In the genomic region with DNA sequence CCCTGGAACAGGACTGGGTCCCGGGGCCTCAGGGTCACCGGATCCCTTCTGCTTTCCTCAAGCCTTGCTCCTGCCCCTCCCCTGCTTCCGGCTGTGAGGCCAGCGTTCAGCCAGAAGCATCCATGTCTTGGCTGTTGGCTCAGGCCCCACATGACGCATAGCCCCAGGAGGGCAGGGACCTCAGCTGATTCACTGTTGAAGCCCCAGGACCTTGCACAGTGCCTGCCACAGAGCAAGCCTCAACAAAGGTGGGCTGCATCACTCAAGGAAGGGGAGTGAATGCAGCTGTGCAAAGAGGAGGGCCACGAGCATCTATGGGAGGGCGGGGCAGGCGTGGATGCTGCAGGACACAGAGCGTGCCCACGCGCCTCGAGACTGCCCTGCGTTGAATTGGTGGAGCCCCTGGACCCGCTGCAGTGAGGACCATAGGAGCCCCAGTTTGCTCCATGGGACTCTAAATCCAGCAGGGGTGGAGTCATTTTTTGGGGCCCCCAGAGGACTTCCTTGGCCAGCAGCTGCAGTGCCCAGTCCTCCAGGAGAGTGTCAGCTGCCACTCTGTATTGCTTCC, we compare ENCODE assay signal across 8 cellular contexts. TPM values are rescaled to one million over a fixed set of nuclear protein-coding genes. Genes with fewer than 3 reads are reported as not detected.
DNase-seq lines count a peak whose midpoint lies in the region; ATAC-seq lines count a peak whose summit lies in the region.

No MANE protein-coding gene starts in this region.

- no peak overlapping the region for H3K27ac Mint-ChIP-seq in activated naive CD4-positive, alpha-beta T cell treated with anti-CD3 and anti-CD28 coated beads for 36 hours
- no peak overlapping the region for H3K27ac Mint-ChIP-seq in activated T-helper 1 cell treated with anti-CD3 and anti-CD28 coated beads, Interleukin-12 subunit alpha, Interleukin-12 subunit beta, Interleukin-2, Interleukin-4 antibody, amounts not matched to agents 30 ng/mL and 10 ng/mL and 1 ng/mL, durations not matched to agents 14 hours and 24 hours and 36 hours
- no peak overlapping the region for H3K27ac Mint-ChIP-seq in stimulated activated naive B cell treated with anti-CD40 and anti-IgM and Interleukin-4, amounts not matched to agents 10 μg/mL and 1 μg/mL and 100 μg/mL, for 72 hours

- H3K27me3 Mint-ChIP-seq in activated naive CD4-positive, alpha-beta T cell treated with anti-CD3 and anti-CD28 coated beads for 36 hours (ENCODE audit: low read depth): peaks cover 25% of the 10 kb centered on the region
- H3K27me3 Mint-ChIP-seq in activated T-helper 1 cell treated with anti-CD3 and anti-CD28 coated beads, Interleukin-12 subunit alpha, Interleukin-12 subunit beta, Interleukin-2, Interleukin-4 antibody, amounts not matched to agents 30 ng/mL and 10 ng/mL and 1 ng/mL, durations not matched to agents 14 hours and 24 hours and 36 hours (ENCODE audit: insufficient read depth): peaks cover 9% of the 10 kb centered on the region
- peaks cover 28 to 49% of the 10 kb centered on the region in 2 donors for H3K27me3 Mint-ChIP-seq in stimulated activated naive B cell treated with anti-CD40 and anti-IgM and Interleukin-4, amounts not matched to agents 10 μg/mL and 1 μg/mL and 100 μg/mL, for 72 hours

- DNase-seq in activated naive CD4-positive, alpha-beta T cell treated with anti-CD3 and anti-CD28 coated beads for 36 hours: peak; percentile 35
- no peak for DNase-seq in activated naive CD4-positive, alpha-beta T cell treated with anti-CD3 and anti-CD28 coated beads, Interleukin-2, amount 50 U/mL, for 16 hours
- DNase-seq in activated T-helper 1 cell treated with anti-CD3 and anti-CD28 coated beads, Interleukin-12 subunit alpha, Interleukin-12 subunit beta, Interleukin-2, Interleukin-4 antibody, amounts not matched to agents 30 ng/mL and 10 ng/mL and 1 ng/mL, durations not matched to agents 14 hours and 24 hours and 36 hours (ENCODE audit: low spot score): no peak
- DNase-seq in stimulated activated naive B cell treated with anti-CD40 and anti-IgM and Interleukin-4, amounts not matched to agents 10 μg/mL and 1 μg/mL and 100 μg/mL, for 72 hours: no peak
- DNase-seq in DMS 273 (lab: John Stamatoyannopoulos, UW; ENCODE audit: unreplicated experiment): no peak
- DNase-seq in NCI-H2107 treated with DMSO at 0.1 percent for 48 hours (lab: John Stamatoyannopoulos, UW; ENCODE audit: unreplicated experiment): no peak
- DNase-seq in G401 (ENCODE audit: low spot score): no peak

- H3K36me3 Mint-ChIP-seq in activated naive CD4-positive, alpha-beta T cell treated with anti-CD3 and anti-CD28 coated beads for 36 hours (ENCODE audit: low read depth): no peaks in the 10 kb centered on the region
- no peaks in the 10 kb centered on the region for H3K36me3 Mint-ChIP-seq in activated T-helper 1 cell treated with anti-CD3 and anti-CD28 coated beads, Interleukin-12 subunit alpha, Interleukin-12 subunit beta, Interleukin-2, Interleukin-4 antibody, amounts not matched to agents 30 ng/mL and 10 ng/mL and 1 ng/mL, durations not matched to agents 14 hours and 24 hours and 36 hours (ENCODE audit: low read depth)
- no peaks in the 10 kb centered on the region for H3K36me3 Mint-ChIP-seq in stimulated activated naive B cell treated with anti-CD40 and anti-IgM and Interleukin-4, amounts not matched to agents 10 μg/mL and 1 μg/mL and 100 μg/mL, for 72 hours

- H3K36me3 ChIP-seq in iPS-15b (ENCODE audit: control insufficient read depth, insufficient read depth, low read length): no peaks in the 10 kb centered on the region

- H3K9me3 ChIP-seq in iPS-15b (ENCODE audit: control insufficient read depth, insufficient read depth, low read length): peaks cover 8% of the 10 kb centered on the region

- H3K4me3 ChIP-seq in iPS-15b (ENCODE audit: low read depth, low read length): peak overlapping the region; percentile 37

- H3K27me3 ChIP-seq in iPS-15b (ENCODE audit: control insufficient read depth, insufficient read depth, low read length): peaks cover 2% of the 10 kb centered on the region

- peaks cover 18% of the 10 kb centered on the region for H3K4me1 Mint-ChIP-seq in activated naive CD4-positive, alpha-beta T cell treated with anti-CD3 and anti-CD28 coated beads for 36 hours (ENCODE audit: low read depth)
- peaks cover 9% of the 10 kb centered on the region for H3K4me1 Mint-ChIP-seq in activated T-helper 1 cell treated with anti-CD3 and anti-CD28 coated beads, Interleukin-12 subunit alpha, Interleukin-12 subunit beta, Interleukin-2, Interleukin-4 antibody, amounts not matched to agents 30 ng/mL and 10 ng/mL and 1 ng/mL, durations not matched to agents 14 hours and 24 hours and 36 hours (ENCODE audit: low read depth)
- H3K4me1 Mint-ChIP-seq in stimulated activated naive B cell treated with anti-CD40 and anti-IgM and Interleukin-4, amounts not matched to agents 10 μg/mL and 1 μg/mL and 100 μg/mL, for 72 hours: peaks cover 11 to 22% of the 10 kb centered on the region in 2 donors

- CTCF ChIA-PET in activated naive CD4-positive, alpha-beta T cell treated with anti-CD3 and anti-CD28 coated beads for 36 hours (lab: Charles Lee): interaction anchor here (0.6 to 8.2 kb wide), 6 partner anchors 20 to 166 kb away, joined by 3 to 92 read pairs (median 26); a partner anchor contains a TSS

- in situ Hi-C loops in G401 (cut with HindIII; ENCODE audit: low sequenced_read_pairs): no loop called here

- no peak overlapping the region for H3K9ac ChIP-seq in iPS-15b (ENCODE audit: low read depth, low read length)

- peak overlapping the region; percentile 68 for H3K4me3 Mint-ChIP-seq in activated naive CD4-positive, alpha-beta T cell treated with anti-CD3 and anti-CD28 coated beads for 36 hours
- H3K4me3 Mint-ChIP-seq in activated T-helper 1 cell treated with anti-CD3 and anti-CD28 coated beads, Interleukin-12 subunit alpha, Interleukin-12 subunit beta, Interleukin-2, Interleukin-4 antibody, amounts not matched to agents 30 ng/mL and 10 ng/mL and 1 ng/mL, durations not matched to agents 14 hours and 24 hours and 36 hours: peak overlapping the region; percentile 75
- H3K4me3 Mint-ChIP-seq in stimulated activated naive B cell treated with anti-CD40 and anti-IgM and Interleukin-4, amounts not matched to agents 10 μg/mL and 1 μg/mL and 100 μg/mL, for 72 hours: peak overlapping the region; percentile 52 to 72

- no peaks in the 10 kb centered on the region for H3K9me3 Mint-ChIP-seq in activated naive CD4-positive, alpha-beta T cell treated with anti-CD3 and anti-CD28 coated beads for 36 hours
- no peaks in the 10 kb centered on the region for H3K9me3 Mint-ChIP-seq in activated T-helper 1 cell treated with anti-CD3 and anti-CD28 coated beads, Interleukin-12 subunit alpha, Interleukin-12 subunit beta, Interleukin-2, Interleukin-4 antibody, amounts not matched to agents 30 ng/mL and 10 ng/mL and 1 ng/mL, durations not matched to agents 14 hours and 24 hours and 36 hours
- H3K9me3 Mint-ChIP-seq in stimulated activated naive B cell treated with anti-CD40 and anti-IgM and Interleukin-4, amounts not matched to agents 10 μg/mL and 1 μg/mL and 100 μg/mL, for 72 hours: no peaks in the 10 kb centered on the region

- ATAC-seq in stimulated activated naive B cell treated with anti-CD40 and anti-IgM and Interleukin-4, amounts not matched to agents 10 μg/mL and 1 μg/mL and 100 μg/mL, for 72 hours (replicated peaks): peak; percentile 39 to 49

- H3K4me1 ChIP-seq in iPS-15b (ENCODE audit: control insufficient read depth, insufficient read depth, low read length): peaks cover 7% of the 10 kb centered on the region

- intact Hi-C loops in activated naive CD4-positive, alpha-beta T cell treated with anti-CD3 and anti-CD28 coated beads for 36 hours (cut with micrococcal nuclease): loop anchor here (1.0 to 2.0 kb wide), 3 partner anchors 29 to 67 kb away; a partner anchor contains a TSS
- intact Hi-C loops in activated T-helper 1 cell treated with anti-CD3 and anti-CD28 coated beads, Interleukin-12 subunit alpha, Interleukin-12 subunit beta, Interleukin-2, Interleukin-4 antibody, amounts not matched to agents 30 ng/mL and 10 ng/mL and 1 ng/mL, durations not matched to agents 14 hours and 24 hours and 36 hours (cut with micrococcal nuclease): loop anchor here (1.0 to 2.0 kb wide), 3 partner anchors 29 to 269 kb away; a partner anchor contains a TSS

RNA-seq across cellular contexts. Expression of a gene that starts 28.2 kb away (rescaled TPM):
- 10 to 100 TPM; 17.9 to 19.3 TPM for total RNA-seq in activated naive CD4-positive, alpha-beta T cell treated with anti-CD3 and anti-CD28 coated beads for 36 hours
- 18.0 and 20.6 TPM in 2 replicates for total RNA-seq in activated T-helper 1 cell treated with anti-CD3 and anti-CD28 coated beads, Interleukin-12 subunit alpha, Interleukin-12 subunit beta, Interleukin-2, Interleukin-4 antibody, amounts not matched to agents 30 ng/mL and 10 ng/mL and 1 ng/mL, durations not matched to agents 14 hours and 24 hours and 36 hours
- total RNA-seq in G401 (2014; rRNA removed; shearing (Covaris generic)): 12.2 and 14.5 TPM in 2 replicates

RNA-seq across cellular contexts. Expression of a gene that starts 32.7 kb away (rescaled TPM):
- total RNA-seq in activated naive CD4-positive, alpha-beta T cell treated with anti-CD3 and anti-CD28 coated beads for 36 hours: not detected
- total RNA-seq in activated T-helper 1 cell treated with anti-CD3 and anti-CD28 coated beads, Interleukin-12 subunit alpha, Interleukin-12 subunit beta, Interleukin-2, Interleukin-4 antibody, amounts not matched to agents 30 ng/mL and 10 ng/mL and 1 ng/mL, durations not matched to agents 14 hours and 24 hours and 36 hours: not detected in 2 replicates
- 6.3 and 11.2 TPM in 2 replicates for total RNA-seq in G401 (2014; rRNA removed; shearing (Covaris generic))

RNA-seq across cellular contexts. Expression of a gene that starts 58.7 kb away (rescaled TPM):
- total RNA-seq in activated naive CD4-positive, alpha-beta T cell treated with anti-CD3 and anti-CD28 coated beads for 36 hours: under 1 TPM; 0.67 to 0.81 TPM
- total RNA-seq in activated T-helper 1 cell treated with anti-CD3 and anti-CD28 coated beads, Interleukin-12 subunit alpha, Interleukin-12 subunit beta, Interleukin-2, Interleukin-4 antibody, amounts not matched to agents 30 ng/mL and 10 ng/mL and 1 ng/mL, durations not matched to agents 14 hours and 24 hours and 36 hours: 0.20 TPM in 1 of 2 replicates, not detected in the other
- total RNA-seq in G401 (2014; rRNA removed; shearing (Covaris generic)): 22.6 and 23.7 TPM in 2 replicates

Comparison
In these comparisons a context has a peak if more than half of its experiments do, and no peak if none do; other contexts are left out.
1. RNA of a gene that starts 58.7 kb away (total RNA-seq): 22.6 to 23.7 TPM in G401; 0.67 to 0.81 TPM in activated naive CD4-positive, alpha-beta T cell treated with anti-CD3 and anti-CD28 coated beads for 36 hours and 0.20 TPM in activated T-helper 1 cell treated with anti-CD3 and anti-CD28 coated beads, Interleukin-12 subunit alpha, Interleukin-12 subunit beta, Interleukin-2, Interleukin-4 antibody, amounts not matched to agents 30 ng/mL and 10 ng/mL and 1 ng/mL, durations not matched to agents 14 hours and 24 hours and 36 hours; every median in the first group is over 10 times any median in the second.
2. Peak in every context shown above with its lines, with median percentiles within 50 percentile points of each other: H3K4me3 Mint-ChIP-seq.